8 cellular contexts compared by ENCODE assay signal in the genomic region with DNA sequence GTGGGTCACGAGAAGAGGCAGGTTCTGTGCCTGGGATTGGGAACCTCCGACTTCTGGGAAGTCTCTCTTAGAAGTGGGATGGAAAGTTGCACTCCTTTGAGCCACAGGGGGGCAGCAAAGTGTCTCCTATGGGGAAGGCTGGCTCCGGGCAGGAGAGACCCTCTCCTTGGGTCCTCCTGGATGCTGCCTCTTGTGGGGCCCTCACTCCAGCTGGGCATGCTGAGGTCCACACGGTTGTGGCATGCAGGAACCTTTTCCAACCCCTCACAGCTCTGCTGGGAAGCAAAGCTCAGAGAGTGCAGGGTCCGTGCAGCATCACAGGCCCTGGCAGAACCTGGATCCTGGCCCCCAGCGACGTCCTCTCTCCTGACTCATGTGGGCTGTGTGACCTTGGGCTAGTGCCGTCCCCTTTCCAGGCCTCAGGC. TPM values are rescaled to one million over a fixed set of nuclear protein-coding genes. Genes with fewer than 3 reads are reported as not detected.
DNase-seq lines count a peak whose midpoint lies in the region; ATAC-seq, FAIRE-seq and TF ChIP-seq lines count a peak whose summit lies in the region.

No MANE protein-coding gene starts in this region.

- H3K4me3 ChIP-seq in RWPE2 (ENCODE audit: severe bottlenecking): no peak overlapping the region
- no peak overlapping the region for H3K4me3 ChIP-seq in small intestine (ENCODE audit: low read depth in 1 of 2, low read length in 2 of 2)

- ATAC-seq in RWPE2 (ENCODE audit: low read depth) (peak; percentile 62; the same call in 2 of the 3 replicates), foreskin keratinocyte (peak; percentile 63), HG03135 (IDR thresholded peaks at IDR 0.05; ENCODE audit: unreplicated experiment) (no peak), HG03025 (IDR thresholded peaks at IDR 0.05; ENCODE audit: low FRiP score, unreplicated experiment) (no peak)

- H3K4me3 Mint-ChIP-seq in Calu3 (ENCODE audit: low read depth, unreplicated experiment): no peak overlapping the region

- CTCF ChIA-PET in Calu3 (lab: Charles Lee): no interaction called here

- FAIRE-seq in small intestine (lab: Jason Lieb, UNC): no peak

- peak; percentile 72 for TF ChIP-seq CTCF in Calu3 (IDR thresholded peaks at IDR 0.05; ENCODE audit: unreplicated experiment)
- peak; percentile 70 for TF ChIP-seq CTCF in RWPE2 (IDR thresholded peaks at IDR 0.05; ENCODE audit: poor library complexity, severe bottlenecking)
- TF ChIP-seq CTCF in foreskin keratinocyte (conservative IDR thresholded peaks at IDR 0.05): peak; percentile 69

- H3K4me1 ChIP-seq in RWPE2 (ENCODE audit: insufficient read depth, poor library complexity, severe bottlenecking) (no peaks in the 10 kb centered on the region), foreskin keratinocyte (no peaks in the 10 kb centered on the region), small intestine (ENCODE audit: control insufficient read depth in 2 of 2, insufficient read depth in 1 of 2, low read depth in 1 of 2, low read length in 1 of 2) (no peaks in the 10 kb centered on the region)

- H3K9me3 ChIP-seq in RWPE2 (ENCODE audit: severe bottlenecking) (no peaks in the 10 kb centered on the region), small intestine (ENCODE audit: control insufficient read depth, low read depth) (no peaks in the 10 kb centered on the region)

- WGBS in small intestine, 3 donors: 24 to 31% (median 28%) methylated on average over 8 of the region's 8 CpGs

- H3K36me3 Mint-ChIP-seq in Calu3 (ENCODE audit: insufficient read depth, unreplicated experiment): no peaks in the 10 kb centered on the region

- no TSS peak for BruUV-seq in Calu3 (replicated peaks; lab: Mats Ljungman, UMichigan)

- intact Hi-C loops in Calu3 (cut with micrococcal nuclease; ENCODE audit: unreplicated experiment): loop anchor here (1.0 kb wide), 1 partner anchor 473 kb away; no protein-coding TSS in a partner anchor

- H3K36me3 ChIP-seq in RWPE2 (ENCODE audit: low read depth) (no peaks in the 10 kb centered on the region), small intestine (ENCODE audit: control insufficient read depth in 2 of 2, insufficient read depth in 2 of 2, low read length in 2 of 2) (no peaks in the 10 kb centered on the region)

- no peaks in the 10 kb centered on the region for H3K4me1 Mint-ChIP-seq in Calu3 (ENCODE audit: low read depth, unreplicated experiment)

- H3K9me3 Mint-ChIP-seq in Calu3 (ENCODE audit: low read depth, unreplicated experiment): no peaks in the 10 kb centered on the region

- H3K27ac ChIP-seq in RWPE2 (ENCODE audit: poor library complexity, severe bottlenecking): no peak overlapping the region
- no peak overlapping the region for H3K27ac ChIP-seq in foreskin keratinocyte
- no peak overlapping the region for H3K27ac ChIP-seq in small intestine (ENCODE audit: low read depth in 1 of 2, low read length in 1 of 2)

- H3K27me3 ChIP-seq in RWPE2 (ENCODE audit: insufficient read depth, poor library complexity, severe bottlenecking): peaks cover 5% of the 10 kb centered on the region
- peaks cover 20% of the 10 kb centered on the region for H3K27me3 ChIP-seq in foreskin keratinocyte
- H3K27me3 ChIP-seq in small intestine (ENCODE audit: control insufficient read depth in 2 of 2, insufficient read depth in 2 of 2, low read length in 2 of 2): no peaks in the 10 kb centered on the region

- H3K27me3 Mint-ChIP-seq in Calu3 (ENCODE audit: unreplicated experiment): peaks cover 1% of the 10 kb centered on the region

- H3K27ac Mint-ChIP-seq in Calu3 (ENCODE audit: unreplicated experiment): no peak overlapping the region

- DNase-seq in Calu3: peak; percentile 68
- peak; percentile 41 for DNase-seq in HT-29 (ENCODE audit: low spot score)
- DNase-seq in RWPE2 (ENCODE audit: low spot score): no peak
- DNase-seq in foreskin keratinocyte: peak in 1 of 2 donors; percentile 10
- peak; percentile 22 for DNase-seq in small intestine
- no peak for DNase-seq in GDM1 (lab: John Stamatoyannopoulos, UW)

RNA-seq across cellular contexts. Expression of gene SDSL, which starts 17.4 kb away (rescaled TPM):
- total RNA-seq in Calu3 (2022) (19.9 and 25.5 TPM in 2 replicates), foreskin keratinocyte (1.2 and 3.4 TPM in 2 replicates)
- total RNA-seq in HT-29 (2014; rRNA removed; shearing (Covaris generic)): 6.6 and 9.1 TPM in 2 replicates
- polyA plus RNA-seq in foreskin keratinocyte (1.9 and 6.2 TPM in 2 replicates), small intestine (10 to 100 TPM; 24.0 to 37.6 (median 26.2) TPM)

RNA-seq across cellular contexts. Expression of gene LHX5, which starts 32.1 kb away (rescaled TPM):
- not detected in 2 replicates for total RNA-seq in Calu3 (2022)
- not detected in 2 replicates for total RNA-seq in HT-29 (2014; rRNA removed; shearing (Covaris generic))
- total RNA-seq in foreskin keratinocyte: 0.11 and 0.24 TPM in 2 replicates
- polyA plus RNA-seq in foreskin keratinocyte: 0.10 and 0.31 TPM in 2 replicates
- polyA plus RNA-seq in small intestine: not detected

RNA-seq across cellular contexts. Expression of gene SDS, which starts 35.9 kb away (rescaled TPM):
- 0.26 TPM in 1 of 2 replicates, not detected in the other for total RNA-seq in Calu3 (2022)
- total RNA-seq in HT-29 (2014; rRNA removed; shearing (Covaris generic)): not detected in 2 replicates
- total RNA-seq in foreskin keratinocyte: not detected in 2 replicates
- polyA plus RNA-seq in foreskin keratinocyte: not detected in 2 replicates
- polyA plus RNA-seq in small intestine: 1 to 10 TPM in 2 of 3 donors, not detected in 1; 1.3 to 3.8 TPM

Comparison
In these comparisons a context has a peak if more than half of its experiments do, and no peak if none do; other contexts are left out.
1. DNase-seq: peak in Calu3 (single experiment), HT-29 (single experiment) and small intestine (single experiment); none in RWPE2 (single experiment) and GDM1 (single experiment).
2. ATAC-seq: peak in RWPE2 (single experiment) and foreskin keratinocyte (single experiment); none in HG03135 (single experiment) and HG03025 (single experiment).
3. Peak in every context shown above with its lines, with median percentiles within 50 percentile points of each other: CTCF ChIP-seq.